Comparison of ENCODE assay signal across 8 cellular contexts in genomic region chr10:43077421-43078171, GRCh38. TPM values are rescaled to one million over a fixed set of nuclear protein-coding genes. Genes with fewer than 3 reads are reported as not detected.
A peak's percentile ranks its signal among the peaks of the same experiment; 100 is the strongest.
DNase-seq lines count a peak whose midpoint lies in the region; ATAC-seq and TF ChIP-seq lines count a peak whose summit lies in the region.

No MANE protein-coding gene starts in this region.

- H3K27me3 ChIP-seq in NT2/D1 (ENCODE audit: insufficient read depth, insufficient read length), result peaks cover 30% of the 10 kb centered on the region

- DNase-seq in COLO668 (lab: John Stamatoyannopoulos, UW; ENCODE audit: unreplicated experiment) (peak; percentile 42), NT2/D1 (ENCODE audit: low read depth, low spot score) (no peak), glutamatergic neuron (no peak), progenitor cell of endocrine pancreas (ENCODE audit: low spot score, unreplicated experiment) (no peak), NCI-H187 treated with DMSO at 0.1 percent for 48 hours (lab: John Stamatoyannopoulos, UW) (no peak), head of caudate nucleus (no peak), COR-L47 (lab: John Stamatoyannopoulos, UW) (no peak)

- peak overlapping the region; percentile 69 for H3K4me3 ChIP-seq in NT2/D1 (ENCODE audit: insufficient read length, low read depth)

- peak overlapping the region; percentile 81 for H3K4me3 Mint-ChIP-seq in glutamatergic neuron (ENCODE audit: unreplicated experiment)
- peak overlapping the region; percentile 65 for H3K4me3 Mint-ChIP-seq in progenitor cell of endocrine pancreas (ENCODE audit: low read depth)

- H3K9me3 Mint-ChIP-seq in glutamatergic neuron (ENCODE audit: unreplicated experiment), result peaks cover 8% of the 10 kb centered on the region
- H3K9me3 Mint-ChIP-seq in progenitor cell of endocrine pancreas (ENCODE audit: low read depth), result no peaks in the 10 kb centered on the region

- H3K27ac Mint-ChIP-seq in glutamatergic neuron (ENCODE audit: unreplicated experiment) (no peak overlapping the region), progenitor cell of endocrine pancreas (no peak overlapping the region)

- peaks cover 11% of the 10 kb centered on the region for H3K4me1 ChIP-seq in NT2/D1 (ENCODE audit: insufficient read depth, insufficient read length)

- H3K4me1 Mint-ChIP-seq in glutamatergic neuron (ENCODE audit: low read depth, unreplicated experiment), result peaks cover 4% of the 10 kb centered on the region
- peaks cover 5% of the 10 kb centered on the region for H3K4me1 Mint-ChIP-seq in progenitor cell of endocrine pancreas (ENCODE audit: low read depth)

- H3K9me3 ChIP-seq in NT2/D1 (ENCODE audit: insufficient read depth, low read length), result no peaks in the 10 kb centered on the region

- H3K36me3 Mint-ChIP-seq in glutamatergic neuron (ENCODE audit: unreplicated experiment) (no peaks in the 10 kb centered on the region), progenitor cell of endocrine pancreas (ENCODE audit: insufficient read depth) (no peaks in the 10 kb centered on the region)

- intact Hi-C loops in head of caudate nucleus (cut with DNase I), result no loop called here

- H3K36me3 ChIP-seq in NT2/D1 (ENCODE audit: insufficient read depth, insufficient read length, low read length), result no peaks in the 10 kb centered on the region

- H3K9ac ChIP-seq in NT2/D1 (ENCODE audit: insufficient read length, low read depth), result peak overlapping the region; percentile 85

- H3K27me3 Mint-ChIP-seq in glutamatergic neuron (ENCODE audit: unreplicated experiment), result peaks cover 22% of the 10 kb centered on the region
- peaks cover 76% of the 10 kb centered on the region for H3K27me3 Mint-ChIP-seq in progenitor cell of endocrine pancreas

- ATAC-seq in HG02798 (IDR thresholded peaks at IDR 0.05; ENCODE audit: poor library complexity, unreplicated experiment), result no peak

- TF ChIP-seq CTCF in glutamatergic neuron (IDR thresholded peaks at IDR 0.05; ENCODE audit: partially characterized antibody, unreplicated experiment), result peak; percentile 13
- no peak for TF ChIP-seq CTCF in progenitor cell of endocrine pancreas (IDR thresholded peaks at IDR 0.05; ENCODE audit: unreplicated experiment)

RNA-seq across cellular contexts. Expression of gene RET, which starts 0.7 kb away (rescaled TPM):
- total RNA-seq in glutamatergic neuron (ENCODE audit: unreplicated experiment) (34.7 TPM), progenitor cell of endocrine pancreas (0.75 and 1.5 TPM in 2 replicates)

Comparison
In these comparisons a context has a peak if more than half of its experiments do, and no peak if none do; other contexts are left out.
1. RNA of gene RET, which starts 0.7 kb away (total RNA-seq): 34.7 TPM in glutamatergic neuron (single experiment); 0.75 to 1.5 TPM in progenitor cell of endocrine pancreas; every median in the first group is over 10 times any median in the second.